ENCODE assay signal across 11 cellular contexts in the genomic region with DNA sequence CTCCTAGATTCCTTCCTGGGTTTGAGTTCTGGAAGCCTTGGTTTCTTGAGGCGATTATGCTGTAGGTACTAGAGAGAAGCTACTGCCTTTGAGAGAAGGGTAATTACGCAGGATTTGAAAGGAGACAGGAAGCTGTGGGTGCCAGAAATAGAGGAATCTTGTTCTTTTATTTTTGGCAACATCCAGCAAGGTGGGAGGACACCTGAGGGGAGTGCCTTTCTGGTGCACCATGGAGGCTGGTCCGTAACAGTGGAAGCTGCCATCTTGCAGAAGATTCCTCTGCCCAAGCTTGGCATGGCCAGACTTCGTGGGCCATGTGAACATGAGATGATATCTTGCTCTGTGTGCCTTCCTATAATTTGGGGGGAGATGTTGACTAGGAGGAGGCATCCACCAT.
DNase-seq lines count a peak whose midpoint lies in the region; ATAC-seq, FAIRE-seq and TF ChIP-seq lines count a peak whose summit lies in the region.
"Had no signal": no experiment of that assay in that cellular context is flagged by ENCODE, and none has a peak within 500 bp of the region (broad histone marks: within the 10 kb centered on the region; RNA-seq: fewer than 3 reads in every experiment).

No MANE protein-coding gene starts in this region.

- peaks cover 63% of the 10 kb centered on the region for H3K4me1 Mint-ChIP-seq in activated naive CD4-positive, alpha-beta T cell treated with anti-CD3 and anti-CD28 coated beads, Interleukin-2, amount 10 ng/mL, durations not matched to agents 7 days and 5 days
- peaks cover 11 to 13% of the 10 kb centered on the region in 2 donors for H3K4me1 Mint-ChIP-seq in immature natural killer cell

- H3K4me1 ChIP-seq in thymus (ENCODE audit: control insufficient read depth, insufficient read depth, low read length) (peaks cover 7% of the 10 kb centered on the region), left ventricle myocardium inferior (peaks cover 11% of the 10 kb centered on the region)

- CTCF ChIA-PET in activated naive CD4-positive, alpha-beta T cell treated with anti-CD3 and anti-CD28 coated beads, Interleukin-2, amount 10 ng/mL, durations not matched to agents 7 days and 5 days (lab: Charles Lee), result interaction anchor here (0.7 to 1.9 kb wide), 5 partner anchors 44 to 105 kb away, joined by 3 to 6 read pairs (median 4); a partner anchor contains a TSS

- intact Hi-C loops in left ventricle myocardium inferior (cut with micrococcal nuclease), result no loop called here

- 79% methylated on average over 4 of the region's 4 CpGs for WGBS in thymus

- no peaks in the 10 kb centered on the region for H3K27me3 Mint-ChIP-seq in activated naive CD4-positive, alpha-beta T cell treated with anti-CD3 and anti-CD28 coated beads, Interleukin-2, amount 10 ng/mL, durations not matched to agents 7 days and 5 days
- peaks cover 2 to 5% (median 2%) of the 10 kb centered on the region in 3 donors for H3K27me3 Mint-ChIP-seq in immature natural killer cell (ENCODE audit: low read depth in 3 of 3)

- no peak for ATAC-seq in HG03196 (IDR thresholded peaks at IDR 0.05; ENCODE audit: unreplicated experiment)

- H3K36me3 Mint-ChIP-seq in activated naive CD4-positive, alpha-beta T cell treated with anti-CD3 and anti-CD28 coated beads, Interleukin-2, amount 10 ng/mL, durations not matched to agents 7 days and 5 days, result peaks cover 28% of the 10 kb centered on the region
- H3K36me3 Mint-ChIP-seq in immature natural killer cell, result peaks cover 0 to 3% (median 0%) of the 10 kb centered on the region in 3 donors

- H3K4me3 ChIP-seq in thymus (ENCODE audit: low read length) (no peak overlapping the region), left ventricle myocardium inferior (no peak overlapping the region)

- H3K9me3 Mint-ChIP-seq in activated naive CD4-positive, alpha-beta T cell treated with anti-CD3 and anti-CD28 coated beads, Interleukin-2, amount 10 ng/mL, durations not matched to agents 7 days and 5 days, result peaks cover 12% of the 10 kb centered on the region
- no peaks in the 10 kb centered on the region for H3K9me3 Mint-ChIP-seq in immature natural killer cell

- H3K27ac ChIP-seq in VCaP, result peak overlapping the region; percentile 62; the same call in 1 of the 2 replicates
- peak overlapping the region; percentile 20 for H3K27ac ChIP-seq in thymus (ENCODE audit: low read depth)
- H3K27ac ChIP-seq in left ventricle myocardium inferior (replicated peaks), result no peak overlapping the region

- no peaks in the 10 kb centered on the region for H3K27me3 ChIP-seq in thymus (ENCODE audit: control insufficient read depth, insufficient read depth)
- no peaks in the 10 kb centered on the region for H3K27me3 ChIP-seq in left ventricle myocardium inferior (ENCODE audit: low read depth)

- TF ChIP-seq CTCF in VCaP (conservative IDR thresholded peaks at IDR 0.05), result no peak
- no peak for TF ChIP-seq CTCF in left ventricle myocardium inferior (IDR thresholded peaks at IDR 0.05; ENCODE audit: borderline replicate concordance)

- DNase-seq in activated naive CD4-positive, alpha-beta T cell treated with anti-CD3 and anti-CD28 coated beads, Interleukin-2, amount 10 ng/mL, durations not matched to agents 7 days and 5 days, result no peak
- no peak for DNase-seq in activated naive CD4-positive, alpha-beta T cell treated with anti-CD3 and anti-CD28 coated beads, Interleukin-2, amount 50 U/mL, for 16 hours
- DNase-seq in immature natural killer cell, result no peak
- DNase-seq in left ventricle myocardium inferior, result no peak
- DNase-seq in urothelium cell line (ENCODE audit: low spot score), result no peak
- DNase-seq: NCI-H1417, NCI-H526 had no signal

- H3K9me3 ChIP-seq in thymus (ENCODE audit: control insufficient read depth) (no peaks in the 10 kb centered on the region), left ventricle myocardium inferior (replicated peaks) (no peaks in the 10 kb centered on the region)

- peak overlapping the region; percentile 95 for H3K27ac Mint-ChIP-seq in activated naive CD4-positive, alpha-beta T cell treated with anti-CD3 and anti-CD28 coated beads, Interleukin-2, amount 10 ng/mL, durations not matched to agents 7 days and 5 days
- peak overlapping the region in 4 of 6 donors; percentile 17 to 87 (median 58) for H3K27ac Mint-ChIP-seq in immature natural killer cell

- H3K36me3 ChIP-seq in thymus (ENCODE audit: control insufficient read depth, insufficient read depth) (no peaks in the 10 kb centered on the region), left ventricle myocardium inferior (no peaks in the 10 kb centered on the region)

- FAIRE-seq in urothelium cell line (lab: Jason Lieb, UNC), result no peak
- FAIRE-seq: HTR-8/SVneo had no signal

- H3K4me3 Mint-ChIP-seq in activated naive CD4-positive, alpha-beta T cell treated with anti-CD3 and anti-CD28 coated beads, Interleukin-2, amount 10 ng/mL, durations not matched to agents 7 days and 5 days, result peak overlapping the region; percentile 10
- H3K4me3 Mint-ChIP-seq in immature natural killer cell, result no peak overlapping the region
